Comparison of ENCODE assay signal across 10 cellular contexts in genomic region chr6:44262467-44263356, GRCh38. TPM values are rescaled to one million over a fixed set of nuclear protein-coding genes. Genes with fewer than 3 reads are reported as not detected.
DNase-seq lines count a peak whose midpoint lies in the region; ATAC-seq, FAIRE-seq and TF ChIP-seq lines count a peak whose summit lies in the region.
"Had no signal": no experiment of that assay in that cellular context is flagged by ENCODE, and none has a peak within 500 bp of the region (broad histone marks: within the 10 kb centered on the region; RNA-seq: fewer than 3 reads in every experiment).

No MANE protein-coding gene starts in this region.

- no peak for TF ChIP-seq RAD21 in K562 (CRISPR knock-in tag; conservative IDR thresholded peaks at IDR 0.05 in 1 of 2, IDR thresholded peaks at IDR 0.05 in 1 of 2)

- BruUV-seq in K562 (replicated peaks; lab: Mats Ljungman, UMichigan) = no TSS peak

- H3K9ac ChIP-seq in K562 (ENCODE audit: insufficient read depth in 1 of 2, low read depth in 2 of 2, low read length in 2 of 2) = peak overlapping the region in 1 of 2 experiments; percentile 94; a peak in 2 of 4 replicates

- FAIRE-seq in GM19239 (lab: Jason Lieb, UNC) (peak; percentile 74), K562 (lab: Jason Lieb, UNC) (no peak)
- FAIRE-seq: G401.6 had no signal

- 0 out of 2 replicates have a peak overlapping the region, but pooled peaks have one; percentile 90 for H3K4me2 ChIP-seq in K562 (ENCODE audit: insufficient read depth, low read length)

- H3K9me3 ChIP-seq in K562 (replicated peaks; ENCODE audit: control insufficient read depth, insufficient read depth, low read depth, low read length) = no peaks in the 10 kb centered on the region
- H3K9me3 ChIP-seq in mononuclear cell (ENCODE audit: low read depth, low read length) = no peaks in the 10 kb centered on the region

- peaks cover 49% of the 10 kb centered on the region; the same call in 1 of the 3 replicates for H3K36me3 ChIP-seq in K562 (ENCODE audit: control insufficient read depth, insufficient read depth, low read length)

- no peaks in the 10 kb centered on the region for H4K20me1 ChIP-seq in K562 (replicated peaks; ENCODE audit: control insufficient read depth, insufficient read depth, low read length)

- TF ChIP-seq EP300 in K562 (IDR thresholded peaks at IDR 0.05; ENCODE audit: low read length) = no peak

- DNase-seq in A172 (ENCODE audit: low spot score) = peak; percentile 41
- no peak for DNase-seq in GM19239 (ENCODE audit: insufficient read length, low spot score)
- no peak for DNase-seq in K562 (ENCODE audit: extremely low read depth in 1 of 4, low spot score in 3 of 4)
- DNase-seq in SHP77 treated with DMSO at 0.1 percent for 48 hours (lab: John Stamatoyannopoulos, UW) = no peak
- DNase-seq in Kasumi-1 (lab: John Stamatoyannopoulos, UW) = no peak
- DNase-seq in foreskin keratinocyte = no peak
- DNase-seq: cerebellar nuclear complex had no signal

- 85% methylated on average over 6 of the region's 7 CpGs for WGBS in K562 (ENCODE audit: insufficient coverage, low coverage, missing lambda C conversion rate)

- H3K27ac ChIP-seq in K562 (ENCODE audit: extremely low read depth, low read depth, low read length) (no peak overlapping the region), foreskin keratinocyte (no peak overlapping the region)

- H2AFZ ChIP-seq in K562 (ENCODE audit: low read depth, low read length) = no peak overlapping the region

- ATAC-seq in K562 (no peak), foreskin keratinocyte (no peak), HG02759 (IDR thresholded peaks at IDR 0.05; ENCODE audit: unreplicated experiment) (no peak)

- in situ Hi-C loops in K562 (cut with MboI) = no loop called here

- H3K27me3 ChIP-seq in K562 (ENCODE audit: control insufficient read depth in 2 of 2, insufficient read depth in 2 of 2, low read length in 2 of 2) (no peaks in the 10 kb centered on the region), mononuclear cell (ENCODE audit: insufficient read depth, low read length) (no peaks in the 10 kb centered on the region), foreskin keratinocyte (peaks cover 3% of the 10 kb centered on the region)

- POLR2A ChIA-PET in K562 (lab: Yijun Ruan, JAX) = interaction anchor here (0.5 to 8.2 kb wide), 9 partner anchors 9 to 633 kb away, joined by 3 to 69 read pairs (median 4); partner anchors contain the start of genes GTPBP2 and HSP90AB1

- intact Hi-C loops in K562 (cut with micrococcal nuclease) = no loop called here

- H3K4me3 ChIP-seq in K562 (no peak overlapping the region), mononuclear cell (ENCODE audit: low read length) (peak overlapping the region; percentile 91)

- H3K4me1 ChIP-seq in K562 (replicated peaks in 1 of 2; ENCODE audit: control insufficient read depth in 2 of 2, insufficient read depth in 2 of 2, low read length in 2 of 2) (peaks cover 24 to 40% of the 10 kb centered on the region in 2 experiments; a peak in 4 of 5 replicates), mononuclear cell (ENCODE audit: insufficient read depth, low read length) (peaks cover 78% of the 10 kb centered on the region), foreskin keratinocyte (peaks cover 16% of the 10 kb centered on the region)

- no peak for TF ChIP-seq POLR2A in K562 (conservative IDR thresholded peaks at IDR 0.05)

- peaks cover 4% of the 10 kb centered on the region for H3K9me1 ChIP-seq in K562 (ENCODE audit: control insufficient read depth, insufficient read depth, low read length)

- CTCF ChIA-PET in K562 (lab: Yijun Ruan, JAX; ENCODE audit: low intra/inter-chr PET ratio) = interaction anchor here (1.0 kb wide), 1 partner anchor 539 kb away, joined by 5 read pairs; no protein-coding TSS in a partner anchor

- TF ChIP-seq CTCF in K562 (IDR thresholded peaks at IDR 0.05 in 2 of 3, conservative IDR thresholded peaks at IDR 0.05 in 1 of 3; ENCODE audit: insufficient read depth in 2 of 3, low read depth in 1 of 3, low read length in 3 of 3) = no peak
- TF ChIP-seq CTCF in foreskin keratinocyte (conservative IDR thresholded peaks at IDR 0.05) = no peak

- peaks cover 17% of the 10 kb centered on the region for H3K79me2 ChIP-seq in K562 (ENCODE audit: control insufficient read depth, insufficient read depth, low read length)

RNA-seq across cellular contexts. Expression of gene NFKBIE, which starts 2.6 kb away (rescaled TPM):
- total RNA-seq in A172 (2014; rRNA removed; shearing (Covaris generic)) = 22.4 and 33.4 TPM in 2 replicates
- 10.6 and 17.8 TPM in 2 replicates for total RNA-seq in K562 (2011; cell fraction: chromatin; rRNA removed; ENCODE audit: low replicate concordance)
- 11.2 and 14.0 TPM in 2 replicates for total RNA-seq in K562 (2011; cell fraction: nucleolus; rRNA removed)
- 7.4 and 8.2 TPM in 2 replicates for total RNA-seq in K562 (2011; cell fraction: nucleoplasm; rRNA removed)
- total RNA-seq in K562 (2014; rRNA removed) = 15.7 TPM in 2 replicates
- 11.6 and 11.7 TPM in 2 replicates for total RNA-seq in K562 (2014; rRNA removed; fragmentation: Illumina TruSeq; extraction: Trizol)
- 14.2 and 14.6 TPM in 2 replicates for total RNA-seq in K562 (2015; rRNA removed; fragmentation: Illumina TruSeq; extraction: Trizol)
- 14.0 and 16.4 TPM in 2 replicates for total RNA-seq in K562 (2021)
- polyA plus RNA-seq in K562 (2011; rRNA removed) = 11.9 and 12.3 TPM in 2 replicates
- 10.4 and 28.2 TPM in 2 replicates for polyA plus RNA-seq in K562 (2011; cell fraction: cytosol; rRNA removed)
- 9.7 and 14.7 TPM in 2 replicates for polyA plus RNA-seq in K562 (2011; cell fraction: nucleus; rRNA removed)
- polyA plus RNA-seq in K562 (2012) = 11.2 and 13.6 TPM in 2 replicates
- 10.0 and 12.3 TPM in 2 replicates for polyA plus RNA-seq in K562 (2014; fragmentation: Illumina TruSeq; extraction: Trizol)
- polyA plus RNA-seq in K562 (2014; fragmentation: Nextera tagmentation; extraction: Ambion mirVana) = 1 to 10 TPM; 2.1 to 2.9 TPM
- 10.2 and 11.6 TPM in 2 replicates for polyA plus RNA-seq in K562 (2014; rRNA removed)
- 8.3 and 9.5 TPM in 2 replicates for polyA minus RNA-seq in K562 (2011; rRNA and poly(A)+ RNA removed)
- 9.4 and 10.1 TPM in 2 replicates for polyA minus RNA-seq in K562 (2011; cell fraction: cytosol; rRNA and poly(A)+ RNA removed)
- polyA minus RNA-seq in K562 (2011; cell fraction: nucleus; rRNA and poly(A)+ RNA removed) = 12.0 and 12.9 TPM in 2 replicates
- 125 TPM for total RNA-seq in mononuclear cell
- total RNA-seq in foreskin keratinocyte = 15.8 and 16.8 TPM in 2 replicates
- polyA plus RNA-seq in foreskin keratinocyte = 16.9 and 18.7 TPM in 2 replicates

RNA-seq across cellular contexts. Expression of gene SLC35B2, which starts 5.4 kb away (rescaled TPM):
- total RNA-seq in A172 (2014; rRNA removed; shearing (Covaris generic)) = 112 and 137 TPM in 2 replicates
- total RNA-seq in K562 (2011; cell fraction: chromatin; rRNA removed; ENCODE audit: low replicate concordance) = 26.7 and 95.0 TPM in 2 replicates
- total RNA-seq in K562 (2011; cell fraction: nucleolus; rRNA removed) = 138 and 143 TPM in 2 replicates
- total RNA-seq in K562 (2011; cell fraction: nucleoplasm; rRNA removed) = 89.1 and 89.6 TPM in 2 replicates
- total RNA-seq in K562 (2014; rRNA removed) (43.6 and 59.3 TPM in 2 replicates), K562 (2014; rRNA removed; fragmentation: Illumina TruSeq; extraction: Trizol) (31.1 and 38.8 TPM in 2 replicates), K562 (2015; rRNA removed; fragmentation: Illumina TruSeq; extraction: Trizol) (46.0 and 47.1 TPM in 2 replicates), K562 (2021) (53.1 and 54.3 TPM in 2 replicates), mononuclear cell (8.2 TPM), foreskin keratinocyte (76.7 and 77.0 TPM in 2 replicates)
- polyA plus RNA-seq in K562 (2011; rRNA removed) (50.8 and 53.9 TPM in 2 replicates), K562 (2014; fragmentation: Illumina TruSeq; extraction: Trizol) (57.6 and 58.9 TPM in 2 replicates), K562 (2014; fragmentation: Nextera tagmentation; extraction: Ambion mirVana) (10 to 100 TPM; 14.5 to 19.2 TPM), K562 (2014; rRNA removed) (59.1 and 61.8 TPM in 2 replicates), foreskin keratinocyte (72.9 and 79.6 TPM in 2 replicates)
- polyA plus RNA-seq in K562 (2011; cell fraction: cytosol; rRNA removed) = 78.9 and 125 TPM in 2 replicates
- 67.9 and 76.7 TPM in 2 replicates for polyA plus RNA-seq in K562 (2011; cell fraction: nucleus; rRNA removed)
- polyA plus RNA-seq in K562 (2012) = 57.9 and 70.2 TPM in 2 replicates
- polyA minus RNA-seq in K562 (2011; rRNA and poly(A)+ RNA removed) = 23.7 and 34.2 TPM in 2 replicates
- 21.6 and 21.9 TPM in 2 replicates for polyA minus RNA-seq in K562 (2011; cell fraction: cytosol; rRNA and poly(A)+ RNA removed)
- polyA minus RNA-seq in K562 (2011; cell fraction: nucleus; rRNA and poly(A)+ RNA removed) = 19.0 and 20.8 TPM in 2 replicates

RNA-seq across cellular contexts. Expression of gene TMEM151B, which starts 7.5 kb away (rescaled TPM):
- 0.96 and 1.3 TPM in 2 replicates for total RNA-seq in A172 (2014; rRNA removed; shearing (Covaris generic))
- 0.30 TPM in 1 of 2 replicates, not detected in the other for total RNA-seq in K562 (2011; cell fraction: chromatin; rRNA removed; ENCODE audit: low replicate concordance)
- under 0.01 and 0.26 TPM in 2 replicates for total RNA-seq in K562 (2011; cell fraction: nucleolus; rRNA removed)
- total RNA-seq in K562 (2011; cell fraction: nucleoplasm; rRNA removed) = not detected in 2 replicates
- not detected in 2 replicates for total RNA-seq in K562 (2014; rRNA removed)
- total RNA-seq in K562 (2014; rRNA removed; fragmentation: Illumina TruSeq; extraction: Trizol) = not detected in 2 replicates
- total RNA-seq in K562 (2015; rRNA removed; fragmentation: Illumina TruSeq; extraction: Trizol) = not detected in 2 replicates
- not detected in 2 replicates for total RNA-seq in K562 (2021)
- not detected in 2 replicates for polyA plus RNA-seq in K562 (2011; rRNA removed)
- 0.01 TPM in 1 of 2 replicates, not detected in the other for polyA plus RNA-seq in K562 (2011; cell fraction: cytosol; rRNA removed)
- polyA plus RNA-seq in K562 (2011; cell fraction: nucleus; rRNA removed) = 0.04 TPM in 1 of 2 replicates, not detected in the other
- polyA plus RNA-seq in K562 (2012) = 0.34 and 0.36 TPM in 2 replicates
- polyA plus RNA-seq in K562 (2014; fragmentation: Illumina TruSeq; extraction: Trizol) = not detected in 2 replicates
- not detected for polyA plus RNA-seq in K562 (2014; fragmentation: Nextera tagmentation; extraction: Ambion mirVana)
- polyA plus RNA-seq in K562 (2014; rRNA removed) = not detected in 2 replicates
- 0.09 TPM in 1 of 2 replicates, not detected in the other for polyA minus RNA-seq in K562 (2011; rRNA and poly(A)+ RNA removed)
- polyA minus RNA-seq in K562 (2011; cell fraction: cytosol; rRNA and poly(A)+ RNA removed) = not detected in 2 replicates
- not detected in 2 replicates for polyA minus RNA-seq in K562 (2011; cell fraction: nucleus; rRNA and poly(A)+ RNA removed)
- not detected for total RNA-seq in mononuclear cell
- under 0.01 TPM in 1 of 2 replicates, not detected in the other for total RNA-seq in foreskin keratinocyte
- polyA plus RNA-seq in foreskin keratinocyte = 0.01 TPM in 1 of 2 replicates, not detected in the other

RNA-seq across cellular contexts. Expression of gene HSP90AB1, which starts 15.8 kb away (rescaled TPM):
- total RNA-seq in A172 (2014; rRNA removed; shearing (Covaris generic)) = 2,477 and 2,544 TPM in 2 replicates
- total RNA-seq in K562 (2011; cell fraction: chromatin; rRNA removed; ENCODE audit: low replicate concordance) = 266 and 322 TPM in 2 replicates
- 268 and 275 TPM in 2 replicates for total RNA-seq in K562 (2011; cell fraction: nucleolus; rRNA removed)
- total RNA-seq in K562 (2011; cell fraction: nucleoplasm; rRNA removed) = 328 and 337 TPM in 2 replicates
- 2,052 and 2,390 TPM in 2 replicates for total RNA-seq in K562 (2014; rRNA removed)
- total RNA-seq in K562 (2014; rRNA removed; fragmentation: Illumina TruSeq; extraction: Trizol) = 2,633 and 2,824 TPM in 2 replicates
- 2,220 and 2,262 TPM in 2 replicates for total RNA-seq in K562 (2015; rRNA removed; fragmentation: Illumina TruSeq; extraction: Trizol)
- total RNA-seq in K562 (2021) = 2,162 and 2,174 TPM in 2 replicates
- polyA plus RNA-seq in K562 (2011; rRNA removed) = 2,356 and 2,496 TPM in 2 replicates
- polyA plus RNA-seq in K562 (2011; cell fraction: cytosol; rRNA removed) = 1,126 and 1,804 TPM in 2 replicates
- polyA plus RNA-seq in K562 (2011; cell fraction: nucleus; rRNA removed) = 568 and 703 TPM in 2 replicates
- 1,146 and 2,065 TPM in 2 replicates for polyA plus RNA-seq in K562 (2012)
- 3,149 and 3,358 TPM in 2 replicates for polyA plus RNA-seq in K562 (2014; fragmentation: Illumina TruSeq; extraction: Trizol)
- 1,000 to 10,000 TPM; 1,975 to 2,865 TPM for polyA plus RNA-seq in K562 (2014; fragmentation: Nextera tagmentation; extraction: Ambion mirVana)
- polyA plus RNA-seq in K562 (2014; rRNA removed) = 1,691 and 1,780 TPM in 2 replicates
- polyA minus RNA-seq in K562 (2011; rRNA and poly(A)+ RNA removed) = 2,497 and 2,549 TPM in 2 replicates
- polyA minus RNA-seq in K562 (2011; cell fraction: cytosol; rRNA and poly(A)+ RNA removed) = 1,081 and 1,374 TPM in 2 replicates
- 111 and 287 TPM in 2 replicates for polyA minus RNA-seq in K562 (2011; cell fraction: nucleus; rRNA and poly(A)+ RNA removed)
- total RNA-seq in mononuclear cell = 442 TPM
- total RNA-seq in foreskin keratinocyte = 1,007 and 1,222 TPM in 2 replicates
- polyA plus RNA-seq in foreskin keratinocyte = 607 and 798 TPM in 2 replicates

RNA-seq across cellular contexts. Expression of gene SLC29A1, which starts 39.3 kb away (rescaled TPM):
- total RNA-seq in A172 (2014; rRNA removed; shearing (Covaris generic)) = 24.7 and 26.2 TPM in 2 replicates
- 171 and 379 TPM in 2 replicates for total RNA-seq in K562 (2011; cell fraction: chromatin; rRNA removed; ENCODE audit: low replicate concordance)
- 331 and 348 TPM in 2 replicates for total RNA-seq in K562 (2011; cell fraction: nucleolus; rRNA removed)
- 305 and 360 TPM in 2 replicates for total RNA-seq in K562 (2011; cell fraction: nucleoplasm; rRNA removed)
- total RNA-seq in K562 (2014; rRNA removed) (57.7 and 89.5 TPM in 2 replicates), K562 (2014; rRNA removed; fragmentation: Illumina TruSeq; extraction: Trizol) (32.8 and 35.3 TPM in 2 replicates), K562 (2015; rRNA removed; fragmentation: Illumina TruSeq; extraction: Trizol) (43.2 and 44.3 TPM in 2 replicates), K562 (2021) (103 and 107 TPM in 2 replicates), mononuclear cell (4.4 TPM), foreskin keratinocyte (34.6 and 42.2 TPM in 2 replicates)
- polyA plus RNA-seq in K562 (2011; rRNA removed) (148 and 204 TPM in 2 replicates), K562 (2014; fragmentation: Illumina TruSeq; extraction: Trizol) (136 and 170 TPM in 2 replicates), K562 (2014; fragmentation: Nextera tagmentation; extraction: Ambion mirVana) (10 to 100 TPM; 18.9 to 42.0 TPM), K562 (2014; rRNA removed) (140 and 147 TPM in 2 replicates), foreskin keratinocyte (42.1 and 50.9 TPM in 2 replicates)
- polyA plus RNA-seq in K562 (2011; cell fraction: cytosol; rRNA removed) = 291 and 372 TPM in 2 replicates
- polyA plus RNA-seq in K562 (2011; cell fraction: nucleus; rRNA removed) = 496 and 544 TPM in 2 replicates
- 90.3 and 112 TPM in 2 replicates for polyA plus RNA-seq in K562 (2012)
- polyA minus RNA-seq in K562 (2011; rRNA and poly(A)+ RNA removed) = 119 and 153 TPM in 2 replicates
- polyA minus RNA-seq in K562 (2011; cell fraction: cytosol; rRNA and poly(A)+ RNA removed) = 67.5 and 84.3 TPM in 2 replicates
- 71.0 and 95.0 TPM in 2 replicates for polyA minus RNA-seq in K562 (2011; cell fraction: nucleus; rRNA and poly(A)+ RNA removed)
